9 cellular contexts compared by ENCODE assay signal in genomic region chr5:171310816-171311697, GRCh38. TPM values are rescaled to one million over a fixed set of nuclear protein-coding genes. Genes with fewer than 3 reads are reported as not detected.
DNase-seq lines count a peak whose midpoint lies in the region; ATAC-seq and TF ChIP-seq lines count a peak whose summit lies in the region.
"Had no signal": no experiment of that assay in that cellular context is flagged by ENCODE, and none has a peak within 500 bp of the region (broad histone marks: within the 10 kb centered on the region; RNA-seq: fewer than 3 reads in every experiment).

No MANE protein-coding gene starts in this region.

- no peak for TF ChIP-seq CTCF in HCT116 (IDR thresholded peaks at IDR 0.05 in 2 of 3, conservative IDR thresholded peaks at IDR 0.05 in 1 of 3; ENCODE audit: borderline replicate concordance in 1 of 3, insufficient read depth in 1 of 3, low read depth in 2 of 3, low read length in 2 of 3)
- no peak for TF ChIP-seq CTCF in brain (conservative IDR thresholded peaks at IDR 0.05)
- no peak for TF ChIP-seq CTCF in brain microvascular endothelial cell (IDR thresholded peaks at IDR 0.05; ENCODE audit: low read depth, low read length, missing control alignments)

- H3K27me3 Mint-ChIP-seq in CD8-positive, alpha-beta memory T cell = peaks cover 58 to 61% of the 10 kb centered on the region in 2 donors
- H3K27me3 Mint-ChIP-seq in brain = peaks cover 97% of the 10 kb centered on the region

- H3K9ac ChIP-seq in HCT116 (ENCODE audit: low read length) = no peak overlapping the region
- H3K9ac ChIP-seq: KMS-11 had no signal

- peaks cover 0 to 6% (median 0%) of the 10 kb centered on the region in 5 donors for H3K9me3 Mint-ChIP-seq in CD8-positive, alpha-beta memory T cell
- peaks cover 0 to 11% (median 6%) of the 10 kb centered on the region in 5 experiments for H3K9me3 Mint-ChIP-seq in brain

- no peak for DNase-seq in CD8-positive, alpha-beta memory T cell
- no peak for DNase-seq in HCT116 (ENCODE audit: low read depth, low spot score)
- DNase-seq in myocyte (ENCODE audit: low read depth) = peak; percentile 13
- DNase-seq in brain microvascular endothelial cell = no peak
- no peak for DNase-seq in NCI-H1092 treated with DMSO at 0.1 percent for 48 hours (lab: John Stamatoyannopoulos, UW)
- DNase-seq in NCI-H2171 (lab: John Stamatoyannopoulos, UW) = no peak

- H3K36me3 ChIP-seq in CD8-positive, alpha-beta memory T cell (ENCODE audit: insufficient read depth, low read length) = no peaks in the 10 kb centered on the region
- H3K36me3 ChIP-seq in HCT116 (ENCODE audit: control insufficient read depth in 1 of 2, insufficient read depth in 2 of 2, low read length in 2 of 2) (no peaks in the 10 kb centered on the region), brain microvascular endothelial cell (replicated peaks) (no peaks in the 10 kb centered on the region)

- in situ Hi-C loops in brain microvascular endothelial cell (cut with HindIII; ENCODE audit: low pct_ligation_motif_present, low sequenced_read_pairs) = no loop called here

- H3K4me1 Mint-ChIP-seq in CD8-positive, alpha-beta memory T cell = peaks cover 29 to 51% (median 30%) of the 10 kb centered on the region in 3 donors
- peaks cover 46% of the 10 kb centered on the region for H3K4me1 Mint-ChIP-seq in brain

- no peaks in the 10 kb centered on the region for H3K9me3 ChIP-seq in CD8-positive, alpha-beta memory T cell (ENCODE audit: low read length)
- H3K9me3 ChIP-seq in HCT116 (ENCODE audit: control insufficient read depth in 1 of 2, insufficient read depth in 1 of 2, low read depth in 1 of 2, low read length in 2 of 2) = no peaks in the 10 kb centered on the region

- BruUV-seq in HCT116 (replicated peaks; lab: Mats Ljungman, UMichigan) = TSS peak; percentile 77

- intact Hi-C loops in HCT116 (cut with micrococcal nuclease) = no loop called here

- CTCF ChIA-PET in CD8-positive, alpha-beta memory T cell (lab: Charles Lee) = no interaction called here
- CTCF ChIA-PET in HCT116 (lab: Charles Lee) = no interaction called here

- H3K4me3 Mint-ChIP-seq in CD8-positive, alpha-beta memory T cell = peak overlapping the region in 4 of 7 donors; percentile 26 to 72 (median 42)
- H3K4me3 Mint-ChIP-seq in brain = peak overlapping the region; percentile 66 to 82 (median 78)

- peaks cover 25% of the 10 kb centered on the region for H3K27me3 ChIP-seq in CD8-positive, alpha-beta memory T cell (ENCODE audit: insufficient read depth, low read length, poor library complexity, severe bottlenecking)
- H3K27me3 ChIP-seq in HCT116 (ENCODE audit: insufficient read depth, low read length) = no peaks in the 10 kb centered on the region
- H3K27me3 ChIP-seq in brain microvascular endothelial cell (replicated peaks) = peaks cover 97% of the 10 kb centered on the region

- H3K36me3 Mint-ChIP-seq in CD8-positive, alpha-beta memory T cell = peaks cover 0 to 4% (median 0%) of the 10 kb centered on the region in 3 donors
- no peaks in the 10 kb centered on the region for H3K36me3 Mint-ChIP-seq in brain

- H3K79me2 ChIP-seq in HCT116 (ENCODE audit: insufficient read depth, low read length) = no peaks in the 10 kb centered on the region

- no peak overlapping the region; the same call in 1 of the 2 replicates for H3K4me2 ChIP-seq in HCT116 (ENCODE audit: low read length)
- H3K4me2 ChIP-seq: KMS-11 had no signal

- no peak for TF ChIP-seq POLR2A in HCT116 (IDR thresholded peaks at IDR 0.05; ENCODE audit: borderline replicate concordance, extremely low read depth, insufficient read depth, insufficient read length)

- H3K4me3 ChIP-seq in CD8-positive, alpha-beta memory T cell (ENCODE audit: low read length) = no peak overlapping the region
- no peak overlapping the region for H3K4me3 ChIP-seq in HCT116 (replicated peaks in 1 of 2; ENCODE audit: low read depth in 1 of 2, low read length in 2 of 2)
- no peak overlapping the region for H3K4me3 ChIP-seq in brain microvascular endothelial cell (ENCODE audit: low read depth, low read length)

- no peaks in the 10 kb centered on the region for H3K4me1 ChIP-seq in CD8-positive, alpha-beta memory T cell (ENCODE audit: insufficient read depth, low read length)
- H3K4me1 ChIP-seq in HCT116 (ENCODE audit: control insufficient read depth in 1 of 2, insufficient read depth in 2 of 2, low read length in 2 of 2) = peaks cover 3 to 6% of the 10 kb centered on the region in 2 experiments; a peak in 2 of 4 replicates

- no peak overlapping the region for H3K27ac Mint-ChIP-seq in CD8-positive, alpha-beta memory T cell
- H3K27ac Mint-ChIP-seq in brain = no peak overlapping the region

- no peak for TF ChIP-seq RAD21 in HCT116 (IDR thresholded peaks at IDR 0.05; ENCODE audit: low read depth)

- POLR2A ChIA-PET in CD8-positive, alpha-beta memory T cell (lab: Charles Lee) = no interaction called here
- POLR2A ChIA-PET in HCT116 (lab: Charles Lee) = no interaction called here

- no peak overlapping the region for H2AFZ ChIP-seq in HCT116 (ENCODE audit: low read depth, low read length, poor library complexity, severe bottlenecking)

- H4K20me1 ChIP-seq in HCT116 (ENCODE audit: insufficient read depth) = no peaks in the 10 kb centered on the region

- H3K27ac ChIP-seq in CD8-positive, alpha-beta memory T cell (ENCODE audit: low read depth, low read length) = no peak overlapping the region
- H3K27ac ChIP-seq in HCT116 (ENCODE audit: low read depth, low read length) (no peak overlapping the region), brain microvascular endothelial cell (no peak overlapping the region)
- H3K27ac ChIP-seq: KMS-11 had no signal

- ATAC-seq in HCT116 = no peak
- no peak for ATAC-seq in GM18520 (IDR thresholded peaks at IDR 0.05; ENCODE audit: unreplicated experiment)

- RAD21 ChIA-PET in HCT116 (lab: Charles Lee; ENCODE audit: low non-redundant PET in 1 of 2, low total read pairs in 2 of 2, uncharacterized antibody in 2 of 2, unreplicated experiment in 2 of 2) = no interaction called here

- no peaks in the 10 kb centered on the region for H3K9me2 ChIP-seq in HCT116 (ENCODE audit: insufficient read depth)

TF ChIP-seq in HCT116, 20 proteins besides CTCF, POLR2A, EP300 and RAD21:
- TF ChIP-seq SIN3A (IDR thresholded peaks at IDR 0.05; ENCODE audit: low read depth) (no peak), FOSL1 (IDR thresholded peaks at IDR 0.05; ENCODE audit: low read depth) (no peak), REST (IDR thresholded peaks at IDR 0.05; ENCODE audit: low read depth) (no peak), ELF1 (IDR thresholded peaks at IDR 0.05; ENCODE audit: borderline replicate concordance, low read depth) (no peak), MAX (IDR thresholded peaks at IDR 0.05) (no peak), SP1 (IDR thresholded peaks at IDR 0.05; ENCODE audit: low read depth) (no peak), ATF3 (IDR thresholded peaks at IDR 0.05) (no peak), ZFX (IDR thresholded peaks at IDR 0.05) (no peak)

RNA-seq across cellular contexts. Expression of gene TLX3, which starts 2.0 kb away (rescaled TPM):
- not detected for total RNA-seq in CD8-positive, alpha-beta memory T cell
- not detected for polyA plus RNA-seq in CD8-positive, alpha-beta memory T cell
- total RNA-seq in HCT116 (2021; ENCODE audit: unreplicated experiment) (4.6 TPM), myocyte (not detected in 2 replicates)
- 3.2 and 3.5 TPM in 2 replicates for polyA plus RNA-seq in HCT116 (2012)
- 11.1 TPM for polyA plus RNA-seq in brain (ENCODE audit: insufficient read depth, low read depth, low replicate concordance)
- polyA plus RNA-seq in myocyte (2012) = not detected
